In the genomic region with DNA sequence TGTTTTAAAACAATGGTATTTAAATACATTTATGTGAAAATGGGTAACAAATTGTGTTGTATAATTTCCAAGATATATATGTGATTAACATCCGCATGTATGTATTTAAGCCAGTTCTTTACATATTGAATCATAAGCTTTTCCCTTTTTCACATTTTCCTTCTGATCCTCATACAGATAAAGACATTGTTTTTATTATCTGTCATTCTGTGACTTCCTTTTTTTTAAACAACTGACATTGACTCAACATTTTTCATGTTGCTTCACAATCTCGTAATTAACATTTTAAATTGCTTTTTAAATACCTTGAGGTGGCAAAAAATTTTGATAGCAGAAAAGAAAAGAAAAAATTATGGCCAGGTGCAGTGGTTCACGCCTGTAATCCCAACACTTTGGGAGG, we compare ENCODE assay signal across 10 cellular contexts. TPM values are rescaled to one million over a fixed set of nuclear protein-coding genes. Genes with fewer than 3 reads are reported as not detected.
DNase-seq lines count a peak whose midpoint lies in the region; ATAC-seq and TF ChIP-seq lines count a peak whose summit lies in the region.
"Had no signal": no experiment of that assay in that cellular context is flagged by ENCODE, and none has a peak within 500 bp of the region (broad histone marks: within the 10 kb centered on the region; RNA-seq: fewer than 3 reads in every experiment).

No MANE protein-coding gene starts in this region.

- H3K4me3 ChIP-seq in GM23248: peak overlapping the region; percentile 97
- H3K4me3 ChIP-seq in OCI-LY7 (ENCODE audit: low read depth, low read length, poor library complexity, severe bottlenecking): peak overlapping the region; percentile 88
- H3K4me3 ChIP-seq in parathyroid adenoma (ENCODE audit: low read depth, low read length): peak overlapping the region; percentile 97

- POLR2A ChIA-PET in OCI-LY7 (lab: Charles Lee): no interaction called here

- peak overlapping the region; percentile 53 for H3K4me3 Mint-ChIP-seq in endothelial cell (ENCODE audit: unreplicated experiment)

- peak; percentile 21 for DNase-seq in GM23248
- no peak for DNase-seq in OCI-LY7 (ENCODE audit: low spot score)
- no peak for DNase-seq in endothelial cell (ENCODE audit: low spot score)
- DNase-seq in activated CD4-positive, alpha-beta T cell treated with anti-CD3 and anti-CD28 coated beads, Interleukin-2, amount 50 U/mL, for 48 hours: no peak
- DNase-seq in DMS79 treated with DMSO at 0.1 percent for 48 hours (lab: John Stamatoyannopoulos, UW): no peak

- no TSS peak for BruUV-seq in OCI-LY7 (replicated peaks; lab: Mats Ljungman, UMichigan)

- WGBS in GM23248 (ENCODE audit: low coverage in 1 of 2, low lambda C conversion rate in 2 of 2, missing lambda C conversion rate in 2 of 2), 2 experiments: 62 to 77% methylated on average over 3 of the region's 3 CpGs

- peak overlapping the region; percentile 97 for H3K4me2 ChIP-seq in GM23248 (ENCODE audit: unreplicated experiment)
- peak overlapping the region; percentile 73 for H3K4me2 ChIP-seq in OCI-LY7 (ENCODE audit: low read length)
- H3K4me2 ChIP-seq in parathyroid adenoma (ENCODE audit: low read length): peak overlapping the region; percentile 82

- CTCF ChIA-PET in OCI-LY7 (lab: Charles Lee; ENCODE audit: unreplicated experiment): no interaction called here

- no peaks in the 10 kb centered on the region for H3K9me3 Mint-ChIP-seq in endothelial cell (ENCODE audit: unreplicated experiment)

- H3K79me2 ChIP-seq in GM23248 (ENCODE audit: insufficient read depth) (peaks cover 56% of the 10 kb centered on the region), OCI-LY7 (ENCODE audit: insufficient read depth, low read depth, low read length) (peaks cover 14% of the 10 kb centered on the region), parathyroid adenoma (no peaks in the 10 kb centered on the region)

- H3F3A ChIP-seq in GM23248 (ENCODE audit: insufficient read depth): peaks cover 11% of the 10 kb centered on the region

- ATAC-seq in HG02678 (IDR thresholded peaks at IDR 0.05; ENCODE audit: unreplicated experiment) (no peak), HG03439 (IDR thresholded peaks at IDR 0.05; ENCODE audit: unreplicated experiment) (no peak)

- peaks cover 5% of the 10 kb centered on the region for H3K36me3 Mint-ChIP-seq in endothelial cell (ENCODE audit: low read depth, unreplicated experiment)

- H3K27ac ChIP-seq in GM23248 (peak overlapping the region; percentile 99), OCI-LY7 (ENCODE audit: low read depth, low read length, poor library complexity, severe bottlenecking) (no peak overlapping the region), parathyroid adenoma (no peak overlapping the region)

- peaks cover 10% of the 10 kb centered on the region for H3K27me3 Mint-ChIP-seq in endothelial cell (ENCODE audit: unreplicated experiment)

- peaks cover 10% of the 10 kb centered on the region for H3K36me3 ChIP-seq in GM23248 (ENCODE audit: low read depth)
- peaks cover 17% of the 10 kb centered on the region for H3K36me3 ChIP-seq in OCI-LY7 (ENCODE audit: insufficient read depth, low read length)
- no peaks in the 10 kb centered on the region for H3K36me3 ChIP-seq in parathyroid adenoma (ENCODE audit: control insufficient read depth, insufficient read depth, low read length)

- H3K4me1 Mint-ChIP-seq in endothelial cell (ENCODE audit: unreplicated experiment): peaks cover 13% of the 10 kb centered on the region

- in situ Hi-C loops in GM23248 (cut with MboI): no loop called here

- H3K27me3 ChIP-seq in GM23248 (replicated peaks; ENCODE audit: insufficient read depth): no peaks in the 10 kb centered on the region
- no peaks in the 10 kb centered on the region for H3K27me3 ChIP-seq in parathyroid adenoma (ENCODE audit: control insufficient read depth, insufficient read depth, low read length)

- no peak overlapping the region for H2AFZ ChIP-seq in GM23248
- H2AFZ ChIP-seq in OCI-LY7 (ENCODE audit: low read length): no peak overlapping the region
- no peak overlapping the region for H2AFZ ChIP-seq in parathyroid adenoma

- no peaks in the 10 kb centered on the region for H4K20me1 ChIP-seq in GM23248 (ENCODE audit: insufficient read depth)
- H4K20me1 ChIP-seq in OCI-LY7 (ENCODE audit: insufficient read depth, low read length): no peaks in the 10 kb centered on the region

- TF ChIP-seq CTCF in OCI-LY7 (conservative IDR thresholded peaks at IDR 0.05; ENCODE audit: low read length) (no peak), endothelial cell (IDR thresholded peaks at IDR 0.05; ENCODE audit: unreplicated experiment) (no peak), parathyroid adenoma (IDR thresholded peaks at IDR 0.05) (no peak)

- H3K9me3 ChIP-seq in GM23248 (ENCODE audit: low read depth) (no peaks in the 10 kb centered on the region), OCI-LY7 (ENCODE audit: low read length) (no peaks in the 10 kb centered on the region), parathyroid adenoma (ENCODE audit: control insufficient read depth, low read length) (no peaks in the 10 kb centered on the region)

- intact Hi-C loops in OCI-LY7 (cut with micrococcal nuclease; ENCODE audit: unreplicated experiment): loop anchor here (2.0 to 5.0 kb wide), 2 partner anchors 129 to 189 kb away; a partner anchor contains a TSS

- H3K9ac ChIP-seq in GM23248 (peak overlapping the region; percentile 98), parathyroid adenoma (no peak overlapping the region)

- H3K4me1 ChIP-seq in GM23248 (ENCODE audit: insufficient read depth): peaks cover 15% of the 10 kb centered on the region
- H3K4me1 ChIP-seq in OCI-LY7 (ENCODE audit: insufficient read depth, low read length, poor library complexity, severe bottlenecking): peaks cover 3% of the 10 kb centered on the region
- no peaks in the 10 kb centered on the region for H3K4me1 ChIP-seq in parathyroid adenoma

- peak overlapping the region; percentile 9 for H3K27ac Mint-ChIP-seq in endothelial cell (ENCODE audit: unreplicated experiment)

- no peaks in the 10 kb centered on the region for H3K9me2 ChIP-seq in GM23248 (ENCODE audit: insufficient read depth)
- H3K9me2 ChIP-seq in OCI-LY7 (ENCODE audit: insufficient read depth, low read length): no peaks in the 10 kb centered on the region

RNA-seq across cellular contexts. Expression of a gene that starts 1.4 kb away (rescaled TPM):
- 26.8 and 42.3 TPM in 2 replicates for total RNA-seq in GM23248 (2014; rRNA removed; shearing (Covaris generic))
- 43.7 and 46.4 TPM in 2 replicates for polyA plus RNA-seq in GM23248 (2016; fragmentation: Nextera tagmentation; extraction: Ambion mirVana)
- 27.7 and 28.3 TPM in 2 replicates for total RNA-seq in OCI-LY7 (2014; rRNA removed; shearing (Covaris generic))
- total RNA-seq in OCI-LY7 (2022) (38.2 and 45.7 TPM in 2 replicates), endothelial cell (ENCODE audit: unreplicated experiment) (44.8 TPM)

RNA-seq across cellular contexts. Expression of a gene that starts 35.2 kb away (rescaled TPM):
- not detected in 2 replicates for total RNA-seq in GM23248 (2014; rRNA removed; shearing (Covaris generic))
- polyA plus RNA-seq in GM23248 (2016; fragmentation: Nextera tagmentation; extraction: Ambion mirVana): not detected in 2 replicates
- total RNA-seq in OCI-LY7 (2014; rRNA removed; shearing (Covaris generic)): not detected in 2 replicates
- total RNA-seq in OCI-LY7 (2022) (not detected in 2 replicates), endothelial cell (ENCODE audit: unreplicated experiment) (0.15 TPM)
- total RNA-seq: left cardiac atrium had no signal
- polyA plus RNA-seq: adipose tissue had no signal

RNA-seq across cellular contexts. Expression of a gene that starts 55.8 kb away (rescaled TPM):
- 9.7 and 10.9 TPM in 2 replicates for total RNA-seq in GM23248 (2014; rRNA removed; shearing (Covaris generic))
- polyA plus RNA-seq in GM23248 (2016; fragmentation: Nextera tagmentation; extraction: Ambion mirVana): 21.3 and 25.6 TPM in 2 replicates
- 37.7 and 47.4 TPM in 2 replicates for total RNA-seq in OCI-LY7 (2014; rRNA removed; shearing (Covaris generic))
- total RNA-seq in OCI-LY7 (2022) (72.0 and 73.8 TPM in 2 replicates), endothelial cell (ENCODE audit: unreplicated experiment) (54.3 TPM)
